1 cellular context compared by ENCODE assay signal in the genomic region with DNA sequence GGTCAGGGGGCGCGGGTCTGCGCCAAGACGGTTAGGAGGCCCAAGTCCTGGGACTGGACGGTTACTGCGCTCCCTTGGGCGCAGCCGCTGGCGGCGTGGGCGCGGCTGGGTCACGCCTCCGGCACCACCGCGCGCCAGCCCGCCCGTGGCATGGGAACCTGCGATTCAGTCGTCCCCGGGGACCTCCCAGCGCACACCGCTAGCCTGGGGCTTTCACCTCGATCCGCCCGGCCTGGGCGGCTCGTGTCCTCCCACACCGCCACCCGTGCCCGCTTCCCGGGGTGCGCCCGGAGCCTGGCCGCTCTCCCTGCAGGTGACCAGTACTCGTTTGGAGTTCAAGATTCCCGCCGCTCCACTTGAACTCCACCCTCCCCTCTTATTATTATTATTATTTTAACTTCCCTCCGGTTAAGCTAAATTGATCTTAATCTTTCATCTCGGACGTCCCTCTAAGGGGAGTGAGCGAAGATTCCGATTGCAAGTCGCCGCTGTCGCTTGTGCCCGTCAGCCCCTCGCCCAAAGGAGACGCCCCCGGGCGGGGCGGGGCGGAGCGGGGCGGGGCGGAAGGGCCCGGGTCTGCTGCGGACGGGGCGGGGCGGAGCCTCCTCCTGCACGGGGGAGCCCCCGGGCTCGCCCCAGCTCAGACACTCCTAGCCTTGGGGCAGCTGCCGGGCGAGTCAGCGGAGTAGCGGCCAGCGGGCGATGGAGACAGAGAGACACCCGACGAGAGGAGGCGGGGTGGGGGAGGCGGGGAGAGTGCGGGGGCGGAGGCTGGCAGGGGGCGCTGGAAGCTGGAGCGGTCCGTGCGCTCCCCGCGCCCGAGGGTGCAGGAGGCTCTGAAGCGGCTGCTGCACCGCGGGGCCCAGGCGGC.
TF ChIP-seq lines count a peak whose summit lies in the region.

KCNMB4 (plus strand) TSS at position 643 of the 871 bp plus-strand sequence. CDS start 445 bp downstream, outside the sequence.

TF ChIP-seq in HCT116, 20 proteins besides CTCF, POLR2A, EP300 and RAD21 (continued from another document):
- TF ChIP-seq, protein P1, sequence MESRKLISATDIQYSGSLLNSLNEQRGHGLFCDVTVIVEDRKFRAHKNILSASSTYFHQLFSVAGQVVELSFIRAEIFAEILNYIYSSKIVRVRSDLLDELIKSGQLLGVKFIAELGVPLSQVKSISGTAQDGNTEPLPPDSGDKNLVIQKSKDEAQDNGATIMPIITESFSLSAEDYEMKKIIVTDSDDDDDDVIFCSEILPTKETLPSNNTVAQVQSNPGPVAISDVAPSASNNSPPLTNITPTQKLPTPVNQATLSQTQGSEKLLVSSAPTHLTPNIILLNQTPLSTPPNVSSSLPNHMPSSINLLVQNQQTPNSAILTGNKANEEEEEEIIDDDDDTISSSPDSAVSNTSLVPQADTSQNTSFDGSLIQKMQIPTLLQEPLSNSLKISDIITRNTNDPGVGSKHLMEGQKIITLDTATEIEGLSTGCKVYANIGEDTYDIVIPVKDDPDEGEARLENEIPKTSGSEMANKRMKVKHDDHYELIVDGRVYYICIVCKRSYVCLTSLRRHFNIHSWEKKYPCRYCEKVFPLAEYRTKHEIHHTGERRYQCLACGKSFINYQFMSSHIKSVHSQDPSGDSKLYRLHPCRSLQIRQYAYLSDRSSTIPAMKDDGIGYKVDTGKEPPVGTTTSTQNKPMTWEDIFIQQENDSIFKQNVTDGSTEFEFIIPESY (IDR thresholded peaks at IDR 0.05; ENCODE audit: extremely low read depth, insufficient replicate concordance, low read length): no peak
- TF ChIP-seq POLR2AphosphoS5 (IDR thresholded peaks at IDR 0.05; ENCODE audit: low read depth, low read length): no peak; the same call in none of the 2 replicates
- TF ChIP-seq EZH2 (IDR thresholded peaks at IDR 0.05): no peak
- no peak for TF ChIP-seq ZNF274 (IDR thresholded peaks at IDR 0.05; ENCODE audit: low read depth, low read length)
- no peak for TF ChIP-seq EZH2phosphoT487 (IDR thresholded peaks at IDR 0.05; ENCODE audit: borderline replicate concordance)
- no peak for TF ChIP-seq REST (IDR thresholded peaks at IDR 0.05; ENCODE audit: low read depth)
- no peak for TF ChIP-seq SRF (IDR thresholded peaks at IDR 0.05; ENCODE audit: low read depth)
TF ChIP-seq in HCT116: peak in this region for 5.
